1 cellular context compared by ENCODE assay signal in genomic region chr5:111262153-111262552, GRCh38.
A peak's percentile ranks its signal among the peaks of the same experiment; 100 is the strongest.
TF ChIP-seq lines count a peak whose summit lies in the region.

No MANE protein-coding gene starts in this region.

TF ChIP-seq in H1, 55 proteins besides CTCF, POLR2A, EP300 and RAD21:
- TF ChIP-seq TEAD4 (IDR thresholded peaks at IDR 0.05; ENCODE audit: low read depth, low read length) (peak; percentile 37; the same call in 1 of the 2 replicates), ZNF274 (IDR thresholded peaks at IDR 0.05; ENCODE audit: borderline replicate concordance, extremely low read depth, low read length) (no peak), TCF12 (IDR thresholded peaks at IDR 0.05; ENCODE audit: low read depth, low read length) (no peak), SIN3A (conservative IDR thresholded peaks at IDR 0.05 in 1 of 2, IDR thresholded peaks at IDR 0.05 in 1 of 2; ENCODE audit: low read depth in 1 of 2, low read length in 2 of 2) (no peak), CTBP2 (IDR thresholded peaks at IDR 0.05; ENCODE audit: borderline replicate concordance, insufficient read depth, insufficient read length, low read length) (no peak), POLR2AphosphoS5 (IDR thresholded peaks at IDR 0.05; ENCODE audit: low read depth, low read length) (peak; percentile 60)
